Comparison of ENCODE assay signal across 19 cellular contexts in the genomic region with DNA sequence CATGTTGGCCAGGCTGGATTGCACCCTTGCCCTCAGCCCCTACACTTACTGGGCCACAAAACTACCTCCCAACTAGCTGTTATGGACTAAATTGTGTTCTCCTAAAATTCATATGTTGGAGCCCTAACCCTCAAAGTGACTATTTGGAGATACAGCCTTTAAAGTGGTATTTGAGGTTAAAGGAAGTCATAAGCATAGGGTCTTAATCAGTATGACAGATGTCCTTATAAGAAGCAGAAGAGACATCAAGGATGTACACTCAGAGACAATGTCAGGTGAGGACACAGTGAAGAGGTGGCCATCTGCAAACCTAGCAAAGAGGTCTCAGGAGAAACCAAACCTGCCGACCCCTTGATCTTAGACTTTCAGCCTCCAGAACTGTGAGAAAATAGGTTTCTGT.
DNase-seq lines count a peak whose midpoint lies in the region; ATAC-seq, FAIRE-seq and TF ChIP-seq lines count a peak whose summit lies in the region.
"Had no signal": no experiment of that assay in that cellular context is flagged by ENCODE, and none has a peak within 500 bp of the region (broad histone marks: within the 10 kb centered on the region; RNA-seq: fewer than 3 reads in every experiment).

No MANE protein-coding gene starts in this region.

- peak; percentile 4 for FAIRE-seq in endothelial cell of umbilical vein (lab: Jason Lieb, UNC)
- FAIRE-seq: A204.1, D721Med, GM12891 had no signal

- no peak overlapping the region for H3K9ac ChIP-seq in DND-41 (ENCODE audit: low read depth, low read length)
- no peak overlapping the region for H3K9ac ChIP-seq in endothelial cell of umbilical vein (replicated peaks; ENCODE audit: extremely low read depth, insufficient read depth, low read length)
- H3K9ac ChIP-seq: BLaER1 treated with 17β-estradiol and CSF1 and Interleukin-3, amounts not matched to agents 10 nM and 100 nM; GM23248 had no signal

- no peak for TF ChIP-seq POLR2A in endothelial cell of umbilical vein (IDR thresholded peaks at IDR 0.05; ENCODE audit: low read depth, low read length)
- no peak for TF ChIP-seq POLR2A in spleen (IDR thresholded peaks at IDR 0.05)

- H3K4me3 ChIP-seq in DND-41 (ENCODE audit: low read depth in 1 of 2, low read length in 2 of 2) (no peak overlapping the region), endothelial cell of umbilical vein (replicated peaks in 1 of 3; ENCODE audit: insufficient read depth in 1 of 3, low read depth in 1 of 3, low read length in 3 of 3) (no peak overlapping the region), spleen (no peak overlapping the region)
- no peak overlapping the region for H3K4me3 ChIP-seq in Jurkat, Clone E6-1 (ENCODE audit: low read length)
- H3K4me3 ChIP-seq: BLaER1 treated with 17β-estradiol and CSF1 and Interleukin-3, amounts not matched to agents 10 nM and 100 nM; GM23248 had no signal

- no peak overlapping the region for H2AFZ ChIP-seq in DND-41 (ENCODE audit: low read depth, low read length)
- no peak overlapping the region for H2AFZ ChIP-seq in endothelial cell of umbilical vein (ENCODE audit: low read depth, low read length)
- H2AFZ ChIP-seq: GM23248 had no signal

- no peaks in the 10 kb centered on the region for H3K79me2 ChIP-seq in DND-41 (ENCODE audit: insufficient read depth, low read length)
- no peaks in the 10 kb centered on the region for H3K79me2 ChIP-seq in endothelial cell of umbilical vein (ENCODE audit: control insufficient read depth, insufficient read depth, low read length)

- dilution Hi-C loops in endothelial cell of umbilical vein (cut with MboI; ENCODE audit: extremely low pct_ligation_motif_present, low sequenced_read_pairs): no loop called here

- CTCF ChIA-PET in RWPE1 (lab: Yijun Ruan, JAX) (interaction anchor here (0.6 kb wide), 1 partner anchor 102 kb away, joined by 3 read pairs; no protein-coding TSS in a partner anchor), endothelial cell of umbilical vein (lab: Charles Lee) (interaction anchor here (1.0 to 2.4 kb wide), 2 partner anchors 32 to 652 kb away, joined by 3 to 6 read pairs; no protein-coding TSS in a partner anchor)

- H3K4me1 ChIP-seq in DND-41 (ENCODE audit: insufficient read depth, low read length) (no peaks in the 10 kb centered on the region), endothelial cell of umbilical vein (ENCODE audit: control insufficient read depth, extremely low read depth, insufficient read depth, low read length) (no peaks in the 10 kb centered on the region), spleen (no peaks in the 10 kb centered on the region)
- H3K4me1 ChIP-seq: BE2C had no signal

- ATAC-seq in DND-41 (ENCODE audit: insufficient read depth, low read depth) (peak; percentile 72), GM19328 (IDR thresholded peaks at IDR 0.05; ENCODE audit: unreplicated experiment) (no peak), omental fat pad (ENCODE audit: low FRiP score) (no peak)

- intact Hi-C loops in endothelial cell of umbilical vein (cut with micrococcal nuclease): no loop called here
- intact Hi-C loops in spleen (cut with DNase I; ENCODE audit: low total_unique reads): no loop called here

- H3K4me2 ChIP-seq in DND-41 (ENCODE audit: insufficient read depth, low read length) (no peak overlapping the region), endothelial cell of umbilical vein (ENCODE audit: insufficient read depth, low read length) (no peak overlapping the region)

- no peaks in the 10 kb centered on the region for H4K20me1 ChIP-seq in DND-41 (ENCODE audit: insufficient read depth, low read length)
- H4K20me1 ChIP-seq in endothelial cell of umbilical vein (replicated peaks; ENCODE audit: control insufficient read depth, extremely low read depth, insufficient read depth, low read length): no peaks in the 10 kb centered on the region
- H4K20me1 ChIP-seq: BLaER1 treated with 17β-estradiol and CSF1 and Interleukin-3, amounts not matched to agents 10 nM and 100 nM had no signal

- WGBS in spleen, 5 donors: 73 to 96% (median 81%) methylated on average over 1 of the region's 1 CpG

- no peak overlapping the region for H3K27ac ChIP-seq in DND-41 (ENCODE audit: low read length)
- peak overlapping the region; percentile 63 for H3K27ac ChIP-seq in RWPE1
- H3K27ac ChIP-seq in endothelial cell of umbilical vein (ENCODE audit: insufficient read depth, low read depth, low read length): no peak overlapping the region
- no peak overlapping the region for H3K27ac ChIP-seq in spleen
- H3K27ac ChIP-seq: GM23248 had no signal

- H3K9me1 ChIP-seq in endothelial cell of umbilical vein (replicated peaks; ENCODE audit: control insufficient read depth, extremely low read depth, insufficient read depth, low read length): no peaks in the 10 kb centered on the region

- BruUV-seq in endothelial cell of umbilical vein (replicated peaks; lab: Mats Ljungman, UMichigan): no TSS peak

- DNase-seq in DND-41 (no peak), RWPE1 (ENCODE audit: low spot score) (no peak), endothelial cell of umbilical vein (ENCODE audit: low read depth, low spot score) (no peak), spleen (no peak), omental fat pad (ENCODE audit: low spot score) (no peak)
- peak; percentile 64 for DNase-seq in Jurkat, Clone E6-1 (ENCODE audit: low read depth, low spot score)
- DNase-seq: BE2C; CD4-positive, alpha-beta T cell; CD8-positive, alpha-beta memory T cell; DMS 273 treated with DMSO at 0.1 percent for 48 hours; DMS79; GF-D8; GM23248; H9 had no signal

- POLR2A ChIA-PET in RWPE1 (lab: Yijun Ruan, JAX; ENCODE audit: low non-redundant PET): no interaction called here
- POLR2A ChIA-PET in endothelial cell of umbilical vein (lab: Charles Lee): no interaction called here

- no peaks in the 10 kb centered on the region for H3K27me3 ChIP-seq in DND-41 (ENCODE audit: insufficient read depth, low read length, poor library complexity)
- H3K27me3 ChIP-seq in endothelial cell of umbilical vein (ENCODE audit: control insufficient read depth in 2 of 2, insufficient read depth in 2 of 2, low read length in 2 of 2): peaks cover 0 to 4% of the 10 kb centered on the region in 2 experiments
- peaks cover 0 to 8% (median 0%) of the 10 kb centered on the region in 7 donors for H3K27me3 ChIP-seq in spleen (replicated peaks in 1 of 7)
- H3K27me3 ChIP-seq: BE2C; BLaER1 treated with 17β-estradiol and CSF1 and Interleukin-3, amounts not matched to agents 10 nM and 100 nM had no signal

- no peak for TF ChIP-seq CTCF in DND-41 (IDR thresholded peaks at IDR 0.05; ENCODE audit: borderline replicate concordance, extremely low read depth, low read length, poor library complexity, severe bottlenecking)
- TF ChIP-seq CTCF in RWPE1 (conservative IDR thresholded peaks at IDR 0.05; ENCODE audit: low read depth): no peak
- TF ChIP-seq CTCF in endothelial cell of umbilical vein (IDR thresholded peaks at IDR 0.05; ENCODE audit: extremely low read depth in 1 of 2, insufficient read depth in 1 of 2, low read depth in 1 of 2, low read length in 2 of 2): no peak
- no peak for TF ChIP-seq CTCF in spleen (IDR thresholded peaks at IDR 0.05 in 8 of 11, conservative IDR thresholded peaks at IDR 0.05 in 3 of 11)
- no peak for TF ChIP-seq CTCF in omental fat pad (IDR thresholded peaks at IDR 0.05)

- H3K9me3 ChIP-seq in DND-41 (ENCODE audit: insufficient read depth, low read length, severe bottlenecking): no peaks in the 10 kb centered on the region
- H3K9me3 ChIP-seq in endothelial cell of umbilical vein (replicated peaks; ENCODE audit: control insufficient read depth, insufficient read depth, low read length): no peaks in the 10 kb centered on the region
- no peaks in the 10 kb centered on the region for H3K9me3 ChIP-seq in spleen
- H3K9me3 ChIP-seq: BE2C; BLaER1 treated with 17β-estradiol and CSF1 and Interleukin-3, amounts not matched to agents 10 nM and 100 nM had no signal

- H3K36me3 ChIP-seq in DND-41 (ENCODE audit: insufficient read depth, low read length) (no peaks in the 10 kb centered on the region), endothelial cell of umbilical vein (ENCODE audit: control insufficient read depth in 2 of 2, extremely low read depth in 1 of 2, insufficient read depth in 2 of 2, low read length in 2 of 2) (no peaks in the 10 kb centered on the region), spleen (no peaks in the 10 kb centered on the region)
- H3K36me3 ChIP-seq: BE2C; BLaER1 treated with 17β-estradiol and CSF1 and Interleukin-3, amounts not matched to agents 10 nM and 100 nM had no signal

TF ChIP-seq in endothelial cell of umbilical vein, 7 proteins besides CTCF, POLR2A, EP300 and RAD21:
- TF ChIP-seq, protein P1, sequence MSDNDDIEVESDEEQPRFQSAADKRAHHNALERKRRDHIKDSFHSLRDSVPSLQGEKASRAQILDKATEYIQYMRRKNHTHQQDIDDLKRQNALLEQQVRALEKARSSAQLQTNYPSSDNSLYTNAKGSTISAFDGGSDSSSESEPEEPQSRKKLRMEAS (IDR thresholded peaks at IDR 0.05; ENCODE audit: insufficient read depth, insufficient read length): no peak
